Comparison of ENCODE assay signal across 18 cellular contexts in the genomic region with DNA sequence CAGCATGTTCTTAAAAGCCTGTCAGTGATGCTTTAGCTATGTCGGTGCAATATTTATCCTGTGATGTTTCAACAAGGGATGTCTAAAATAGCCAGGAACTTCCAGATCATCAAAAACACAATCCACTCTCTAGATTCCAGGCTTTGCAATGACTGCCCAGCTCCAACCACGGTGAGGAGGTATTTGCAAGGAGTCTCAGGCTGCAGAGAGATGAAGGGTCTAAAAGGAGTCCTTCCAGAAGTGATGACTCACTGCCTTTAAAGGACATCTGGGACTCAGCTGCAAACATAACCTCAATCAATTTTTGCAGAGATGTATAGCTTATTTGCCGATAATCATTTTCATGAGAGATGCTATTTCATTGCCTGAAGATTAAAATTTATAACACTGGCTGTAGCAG.
"Had no signal": no experiment of that assay in that cellular context is flagged by ENCODE, and none has a peak within 500 bp of the region (broad histone marks: within the 10 kb centered on the region; RNA-seq: fewer than 3 reads in every experiment).

No MANE protein-coding gene starts in this region.

- H3K36me3 ChIP-seq: ascending aorta, sigmoid colon, upper lobe of right lung had no signal

- H3K27ac Mint-ChIP-seq: activated CD4-positive, alpha-beta T cell treated with anti-CD3 and anti-CD28 coated beads for 36 hours; activated CD8-positive, alpha-beta T cell treated with anti-CD3 and anti-CD28 coated beads for 36 hours; activated T-cell treated with anti-CD3 and anti-CD28 coated beads, Interleukin-2, amount 50 U/mL, for 72 hours had no signal

- H3K4me1 ChIP-seq: ascending aorta, upper lobe of right lung had no signal

- H3K4me3 Mint-ChIP-seq: activated CD4-positive, alpha-beta T cell treated with anti-CD3 and anti-CD28 coated beads for 36 hours; activated CD8-positive, alpha-beta T cell treated with anti-CD3 and anti-CD28 coated beads for 36 hours; activated T-cell treated with anti-CD3 and anti-CD28 coated beads, Interleukin-2, amount 50 U/mL, for 72 hours; nephron had no signal

- H3K4me1 Mint-ChIP-seq: activated CD4-positive, alpha-beta T cell treated with anti-CD3 and anti-CD28 coated beads for 36 hours had no signal

- H3K27ac ChIP-seq: ascending aorta, coronary artery, testis, upper lobe of right lung, VCaP had no signal

- DNase-seq: activated CD4-positive, alpha-beta T cell treated with anti-CD3 and anti-CD28 coated beads for 36 hours; activated CD8-positive, alpha-beta memory T cell treated with anti-CD3 and anti-CD28 coated beads, Interleukin-2, amount 50 U/mL, for 4 hours; activated CD8-positive, alpha-beta T cell treated with anti-CD3 and anti-CD28 coated beads for 36 hours; activated T-cell treated with anti-CD3 and anti-CD28 coated beads, Interleukin-2, amount 50 U/mL, for 72 hours; caudate nucleus; effector CD8-positive, alpha-beta T cell; mammary epithelial cell; sigmoid colon; stimulated activated CD4-positive, alpha-beta T cell treated with anti-CD3 and anti-CD28 coated beads, Interleukin-4, amount 100 ng/mL, for 1 hour; stimulated activated CD8-positive, alpha-beta memory T cell treated with anti-CD3 and anti-CD28 coated beads, Interleukin-4, amount 100 ng/mL, for 48 hours; stimulated activated naive CD8-positive, alpha-beta T cell treated with anti-CD3 and anti-CD28 coated beads, Interleukin-15, Interleukin-2, amounts not matched to agents 100 U/mL and 50 U/mL, for 24 hours; T-helper 1 cell; testis; upper lobe of right lung had no signal

- H3K9me3 ChIP-seq: ascending aorta, sigmoid colon, testis, upper lobe of right lung had no signal

- H3K9me3 Mint-ChIP-seq: activated CD8-positive, alpha-beta T cell treated with anti-CD3 and anti-CD28 coated beads for 36 hours; activated T-cell treated with anti-CD3 and anti-CD28 coated beads, Interleukin-2, amount 50 U/mL, for 72 hours; nephron had no signal

- H3K27me3 ChIP-seq: ascending aorta, sigmoid colon, testis, upper lobe of right lung had no signal

- H3K4me3 ChIP-seq: ascending aorta, coronary artery, sigmoid colon, testis, upper lobe of right lung had no signal
